In the genomic region with DNA sequence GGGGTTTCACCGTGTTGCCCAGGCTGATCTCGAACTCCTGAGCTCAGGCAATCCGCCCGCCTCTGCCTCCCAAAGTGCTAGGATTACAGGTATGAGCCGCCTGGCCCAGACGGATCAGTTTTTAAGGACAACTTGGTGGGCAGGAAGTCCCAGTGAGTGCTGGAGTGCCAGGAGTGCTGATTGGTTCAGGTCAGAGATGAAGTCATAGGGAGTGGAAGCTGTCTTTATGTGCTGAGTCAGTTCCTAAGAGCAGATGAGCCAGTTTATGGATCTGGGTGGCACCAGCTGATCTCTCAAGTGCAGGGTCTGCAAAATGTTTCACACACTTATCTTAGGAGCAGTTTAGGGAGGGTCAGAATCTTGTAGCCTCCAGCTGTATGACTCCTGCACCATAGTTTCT, we compare ENCODE assay signal across 17 cellular contexts.
"Had no signal": no experiment of that assay in that cellular context is flagged by ENCODE, and none has a peak within 500 bp of the region (broad histone marks: within the 10 kb centered on the region; RNA-seq: fewer than 3 reads in every experiment).

No MANE protein-coding gene starts in this region.

- H3K9ac ChIP-seq: parathyroid adenoma had no signal

- H3K27ac ChIP-seq: esophagus squamous epithelium, lower lobe of right lung, parathyroid adenoma, sigmoid colon, thyroid gland, uterus, WERI-Rb-1 had no signal

- H2AFZ ChIP-seq: parathyroid adenoma had no signal

- H3K79me2 ChIP-seq: parathyroid adenoma had no signal

- ATAC-seq: lower lobe of right lung; natural killer cell treated with Interleukin-12 subunit alpha and Interleukin-12 subunit beta and Interleukin-15 and Interleukin-18, amount 100 ng/mL, for 72 hours had no signal

- H3K36me3 ChIP-seq: esophagus squamous epithelium, lower lobe of right lung, sigmoid colon, thyroid gland, uterus, WERI-Rb-1 had no signal

- H3K4me3 ChIP-seq: esophagus squamous epithelium, lower lobe of right lung, sigmoid colon, thyroid gland, uterus had no signal

- H3K9me3 ChIP-seq: lower lobe of right lung, sigmoid colon, thyroid gland, uterus had no signal

- H3K4me1 ChIP-seq: esophagus squamous epithelium, lower lobe of right lung, parathyroid adenoma, sigmoid colon, thyroid gland, uterus had no signal

- DNase-seq: activated CD4-positive, alpha-beta T cell treated with anti-CD3 and anti-CD28 coated beads, Interleukin-2, amount 50 U/mL, for 4 hours; activated T-cell treated with anti-CD3 and anti-CD28 coated beads for 4 hours; effector CD4-positive, alpha-beta T cell; esophagus squamous epithelium; lower lobe of right lung; sigmoid colon; stimulated activated CD4-positive, alpha-beta T cell treated with anti-CD3 and anti-CD28 coated beads, Interleukin-1b, Interleukin-23, amount 100 ng/mL, for 48 hours; stimulated activated CD8-positive, alpha-beta memory T cell treated with anti-CD3 and anti-CD28 coated beads, Interleukin-4, amount 100 ng/mL, for 48 hours; stimulated activated naive CD4-positive, alpha-beta T cell; T-helper 2 cell; thyroid gland; uterus; WERI-Rb-1 had no signal

- H3K27me3 ChIP-seq: esophagus squamous epithelium, sigmoid colon, thyroid gland, uterus had no signal

- FAIRE-seq: bronchial epithelial cell, islet of Langerhans had no signal
